ENCODE assay signal across 11 cellular contexts in the genomic region with DNA sequence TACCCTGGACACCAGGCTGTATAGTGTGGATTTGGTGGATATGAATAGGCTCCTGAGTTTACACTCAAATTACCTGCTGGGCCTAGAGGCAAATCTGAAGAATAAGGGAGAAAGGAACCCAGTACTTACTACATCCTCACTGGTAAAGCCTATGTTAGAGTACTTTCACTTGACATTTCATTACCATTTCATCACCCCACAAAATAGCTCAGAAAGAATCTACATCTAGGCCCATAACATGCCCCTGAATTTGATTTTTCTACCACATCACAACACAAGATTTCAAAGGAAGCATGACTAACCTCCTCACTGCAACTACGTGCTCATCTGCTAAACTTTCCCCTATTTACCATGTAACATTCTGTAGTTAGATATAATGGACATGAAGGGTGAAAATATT. TPM values are rescaled to one million over a fixed set of nuclear protein-coding genes. Genes with fewer than 3 reads are reported as not detected.
DNase-seq lines count a peak whose midpoint lies in the region; ATAC-seq and TF ChIP-seq lines count a peak whose summit lies in the region.
"Had no signal": no experiment of that assay in that cellular context is flagged by ENCODE, and none has a peak within 500 bp of the region (broad histone marks: within the 10 kb centered on the region; RNA-seq: fewer than 3 reads in every experiment).

No MANE protein-coding gene starts in this region.

- peaks cover 48% of the 10 kb centered on the region; the same call in 1 of the 2 replicates for H3K79me2 ChIP-seq in KMS-11 (ENCODE audit: insufficient read depth, low read depth)

- H3K4me1 Mint-ChIP-seq in naive thymus-derived CD8-positive, alpha-beta T cell = peaks cover 22 to 52% (median 47%) of the 10 kb centered on the region in 4 donors

- H3K4me2 ChIP-seq in KMS-11 = peak overlapping the region; percentile 95

- ATAC-seq in naive thymus-derived CD8-positive, alpha-beta T cell = peak; percentile 83 to 88
- ATAC-seq: sciatic nerve had no signal

- no peaks in the 10 kb centered on the region for H3K27me3 Mint-ChIP-seq in naive thymus-derived CD8-positive, alpha-beta T cell

- H4K20me1 ChIP-seq in KMS-11 (ENCODE audit: insufficient read depth) = no peaks in the 10 kb centered on the region

- H3K4me3 ChIP-seq in KMS-11 (IDR thresholded peaks at IDR 0.05; ENCODE audit: insufficient read depth, low read depth, low read length) (no peak overlapping the region), adipocyte (ENCODE audit: low read length) (no peak overlapping the region)
- H3K4me3 ChIP-seq: coronary artery had no signal

- H3K27ac Mint-ChIP-seq in naive thymus-derived CD8-positive, alpha-beta T cell = peak overlapping the region; percentile 0 to 88 (median 34)

- H3K4me1 ChIP-seq in KMS-11 (ENCODE audit: low read depth, poor library complexity, severe bottlenecking) (peaks cover 83% of the 10 kb centered on the region), adipocyte (ENCODE audit: control insufficient read depth, insufficient read depth, low read length) (peaks cover 32% of the 10 kb centered on the region)

- no peaks in the 10 kb centered on the region for H3K36me3 ChIP-seq in KMS-11 (ENCODE audit: insufficient read depth)
- no peaks in the 10 kb centered on the region for H3K36me3 ChIP-seq in adipocyte (ENCODE audit: control insufficient read depth, insufficient read depth, low read length, severe bottlenecking)

- POLR2A ChIA-PET in naive thymus-derived CD8-positive, alpha-beta T cell (lab: Charles Lee) = no interaction called here

- H3K9me3 ChIP-seq in adipocyte (ENCODE audit: control insufficient read depth, low read length) = no peaks in the 10 kb centered on the region

- peak overlapping the region; percentile 87; the same call in 1 of the 2 replicates for H3K27ac ChIP-seq in KMS-11
- H3K27ac ChIP-seq: coronary artery had no signal

- peaks cover 5 to 14% (median 10%) of the 10 kb centered on the region in 3 donors for H3K36me3 Mint-ChIP-seq in naive thymus-derived CD8-positive, alpha-beta T cell

- H3K9ac ChIP-seq in KMS-11 (no peak overlapping the region; the same call in 1 of the 2 replicates), adipocyte (ENCODE audit: low read length) (peak overlapping the region; percentile 14)

- no peak overlapping the region for H2AFZ ChIP-seq in KMS-11 (ENCODE audit: low read depth)

- no peak for TF ChIP-seq CTCF in KMS-11 (conservative IDR thresholded peaks at IDR 0.05; ENCODE audit: low read depth, low read length)

- H3K27me3 ChIP-seq in KMS-11 (ENCODE audit: insufficient read depth, low read depth) (no peaks in the 10 kb centered on the region), adipocyte (replicated peaks; ENCODE audit: control insufficient read depth, insufficient read depth, low read length) (no peaks in the 10 kb centered on the region)

- peak overlapping the region in 8 of 10 donors; percentile 1 to 60 (median 28) for H3K4me3 Mint-ChIP-seq in naive thymus-derived CD8-positive, alpha-beta T cell

- DNase-seq in EH (ENCODE audit: low read depth) (peak; percentile 84), adipocyte (ENCODE audit: low read depth) (peak; percentile 62), NOMO-1 treated with dmso at 0.1 percent for 144 hours (lab: John Stamatoyannopoulos, UW; ENCODE audit: unreplicated experiment) (no peak), NCI-H1417 (lab: John Stamatoyannopoulos, UW) (no peak), medulla oblongata (ENCODE audit: extremely low spot score) (no peak)
- peak in 4 of 10 donors; percentile 13 to 58 (median 37) for DNase-seq in naive thymus-derived CD8-positive, alpha-beta T cell
- DNase-seq: H7, NCI-H446 had no signal

- peaks cover 0 to 10% (median 0%) of the 10 kb centered on the region in 9 donors for H3K9me3 Mint-ChIP-seq in naive thymus-derived CD8-positive, alpha-beta T cell

RNA-seq across cellular contexts. Expression of gene VWA8, which starts 43.3 kb away (rescaled TPM):
- total RNA-seq in naive thymus-derived CD8-positive, alpha-beta T cell = 10 to 100 TPM; 21.5 to 22.3 TPM
- polyA plus RNA-seq in naive thymus-derived CD8-positive, alpha-beta T cell = 1 to 10 TPM; 5.1 to 6.9 (median 5.6) TPM

Comparison
In these comparisons a context has a peak if more than half of its experiments do, and no peak if none do; other contexts are left out.
1. DNase-seq: peak in EH (single experiment) and adipocyte (single experiment); none in NOMO-1 treated with dmso at 0.1 percent for 144 hours (single experiment), NCI-H1417 (0 of 3) and medulla oblongata (single experiment).